ENCODE assay signal across 14 cellular contexts in the genomic region with DNA sequence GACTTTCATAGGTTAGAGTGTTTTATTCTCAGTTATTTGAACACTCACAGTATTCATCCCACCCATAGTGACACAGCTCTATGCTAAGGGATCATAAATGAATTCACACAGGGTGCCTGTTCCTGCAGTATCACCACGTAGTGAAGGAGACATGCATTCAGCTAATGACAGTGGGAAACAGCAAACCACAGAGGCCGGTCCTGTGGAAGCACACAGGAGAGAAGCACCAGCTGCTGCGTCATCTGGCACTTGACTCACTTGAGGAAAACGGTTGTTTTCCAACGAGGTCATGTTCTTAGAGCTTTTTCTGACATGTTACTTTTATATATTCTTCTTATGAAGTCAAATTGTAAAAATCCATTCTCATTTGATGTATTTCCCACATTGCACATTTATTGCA.
DNase-seq lines count a peak whose midpoint lies in the region; ATAC-seq and TF ChIP-seq lines count a peak whose summit lies in the region.
"Had no signal": no experiment of that assay in that cellular context is flagged by ENCODE, and none has a peak within 500 bp of the region (broad histone marks: within the 10 kb centered on the region; RNA-seq: fewer than 3 reads in every experiment).

No MANE protein-coding gene starts in this region.

- H3K27ac ChIP-seq in mesenchymal stem cell (ENCODE audit: low read length, poor library complexity, severe bottlenecking): peak overlapping the region; percentile 32
- H3K27ac ChIP-seq: heart left ventricle, right atrium auricular region, transverse colon had no signal

- no peaks in the 10 kb centered on the region for H3K9me3 ChIP-seq in mesenchymal stem cell (ENCODE audit: control insufficient read depth, low read length)
- H3K9me3 ChIP-seq: heart left ventricle, right atrium auricular region, transverse colon had no signal

- H3K27me3 ChIP-seq in mesenchymal stem cell (ENCODE audit: control insufficient read depth in 1 of 2, insufficient read depth in 1 of 2, low read length in 2 of 2): no peaks in the 10 kb centered on the region
- H3K27me3 ChIP-seq: heart left ventricle, right atrium auricular region, transverse colon had no signal

- no peak overlapping the region for H2BK12ac ChIP-seq in mesenchymal stem cell (ENCODE audit: low read length in 2 of 2)

- 2% methylated on average over 2 of the region's 5 CpGs for WGBS in mesenchymal stem cell

- H2AK5ac ChIP-seq in mesenchymal stem cell (ENCODE audit: low read length, severe bottlenecking): no peak overlapping the region

- no peak overlapping the region for H3K14ac ChIP-seq in mesenchymal stem cell (ENCODE audit: low read length in 2 of 2)

- no peak overlapping the region for H3K23ac ChIP-seq in mesenchymal stem cell (ENCODE audit: low read length in 2 of 2)

- CTCF ChIA-PET in HEK293T (lab: Yijun Ruan, JAX): no interaction called here

- peaks cover 26% of the 10 kb centered on the region for H3K79me1 ChIP-seq in mesenchymal stem cell (replicated peaks; ENCODE audit: low read length, poor library complexity, severe bottlenecking)

- no peak overlapping the region for H3K9ac ChIP-seq in mesenchymal stem cell (ENCODE audit: low read length)

- ATAC-seq in GM19328 (IDR thresholded peaks at IDR 0.05; ENCODE audit: unreplicated experiment) (no peak), GM21737 (IDR thresholded peaks at IDR 0.05; ENCODE audit: unreplicated experiment) (no peak)
- ATAC-seq: heart left ventricle, HepG2 had no signal

- no peak overlapping the region for H2BK120ac ChIP-seq in mesenchymal stem cell (ENCODE audit: low read depth, low read length)

- DNase-seq in DMS 273 treated with DMSO at 0.1 percent for 48 hours (lab: John Stamatoyannopoulos, UW) (peak; percentile 81), NCI-H1092 (lab: John Stamatoyannopoulos, UW) (peak; percentile 39), amniotic epithelial cell (ENCODE audit: low read depth) (peak; percentile 83), mesenchymal stem cell (peak; percentile 95), midbrain (lab: John Stamatoyannopoulos, UW) (no peak), HEK293T (ENCODE audit: extremely low spot score) (no peak)
- DNase-seq: activated CD8-positive, alpha-beta memory T cell treated with anti-CD3 and anti-CD28 coated beads for 24 hours; heart left ventricle; SW 1271; transverse colon had no signal

- H2AFZ ChIP-seq in mesenchymal stem cell (ENCODE audit: low read depth, low read length): no peak overlapping the region

- no peak overlapping the region for H3K4me2 ChIP-seq in mesenchymal stem cell (ENCODE audit: low read length, poor library complexity, severe bottlenecking)

- H2BK15ac ChIP-seq in mesenchymal stem cell (ENCODE audit: low read depth, poor library complexity, severe bottlenecking): no peak overlapping the region

- H2BK5ac ChIP-seq in mesenchymal stem cell (ENCODE audit: low read depth, low read length, poor library complexity, severe bottlenecking): no peak overlapping the region

- POLR2A ChIA-PET in HEK293T (lab: Yijun Ruan, JAX): interaction anchor here (0.8 kb wide), 1 partner anchor 15 kb away, joined by 3 read pairs; no protein-coding TSS in a partner anchor

- no peak overlapping the region for H4K91ac ChIP-seq in mesenchymal stem cell (ENCODE audit: low read length)

- H3K4me3 ChIP-seq in mesenchymal stem cell (ENCODE audit: insufficient read depth in 1 of 2, low read depth in 1 of 2, low read length in 2 of 2): no peak overlapping the region
- H3K4me3 ChIP-seq: heart left ventricle, right atrium auricular region, transverse colon had no signal

- no peak overlapping the region for H3K4ac ChIP-seq in mesenchymal stem cell (ENCODE audit: low read depth in 1 of 2, low read length in 2 of 2)

- H3K36me3 ChIP-seq in mesenchymal stem cell (ENCODE audit: control insufficient read depth in 1 of 2, insufficient read depth in 2 of 2, low read depth in 1 of 2, low read length in 2 of 2): peaks cover 8 to 82% of the 10 kb centered on the region in 2 experiments

- peaks cover 1% of the 10 kb centered on the region for H3K4me1 ChIP-seq in mesenchymal stem cell (ENCODE audit: control insufficient read depth, insufficient read depth, low read depth, low read length)
- H3K4me1 ChIP-seq: right atrium auricular region, transverse colon had no signal

- no peak overlapping the region for H3K18ac ChIP-seq in mesenchymal stem cell (ENCODE audit: low read depth in 1 of 2, low read length in 2 of 2)

- H4K8ac ChIP-seq in mesenchymal stem cell (ENCODE audit: low read length): no peak overlapping the region

TF ChIP-seq in HEK293T, 16 proteins besides CTCF, POLR2A, EP300 and RAD21:
- TF ChIP-seq NFRKB (IDR thresholded peaks at IDR 0.05) (no peak), HDGF (IDR thresholded peaks at IDR 0.05; ENCODE audit: borderline replicate concordance) (no peak), CTBP1 (IDR thresholded peaks at IDR 0.05; ENCODE audit: borderline replicate concordance) (no peak), SP1 (IDR thresholded peaks at IDR 0.05) (no peak), FOXA1 (IDR thresholded peaks at IDR 0.05) (no peak), SUZ12 (IDR thresholded peaks at IDR 0.05) (no peak), ELF4 (IDR thresholded peaks at IDR 0.05) (no peak), LEF1 (IDR thresholded peaks at IDR 0.05; ENCODE audit: borderline replicate concordance) (no peak), FOXM1 (IDR thresholded peaks at IDR 0.05; ENCODE audit: borderline replicate concordance) (no peak), TARDBP (IDR thresholded peaks at IDR 0.05) (no peak), FOXK2 (IDR thresholded peaks at IDR 0.05) (no peak), L3MBTL2 (conservative IDR thresholded peaks at IDR 0.05) (no peak), ZNF384 (IDR thresholded peaks at IDR 0.05) (no peak), BHLHE40 (IDR thresholded peaks at IDR 0.05; ENCODE audit: borderline replicate concordance) (no peak), ARNT (IDR thresholded peaks at IDR 0.05) (no peak)
- TF ChIP-seq, protein P1, sequence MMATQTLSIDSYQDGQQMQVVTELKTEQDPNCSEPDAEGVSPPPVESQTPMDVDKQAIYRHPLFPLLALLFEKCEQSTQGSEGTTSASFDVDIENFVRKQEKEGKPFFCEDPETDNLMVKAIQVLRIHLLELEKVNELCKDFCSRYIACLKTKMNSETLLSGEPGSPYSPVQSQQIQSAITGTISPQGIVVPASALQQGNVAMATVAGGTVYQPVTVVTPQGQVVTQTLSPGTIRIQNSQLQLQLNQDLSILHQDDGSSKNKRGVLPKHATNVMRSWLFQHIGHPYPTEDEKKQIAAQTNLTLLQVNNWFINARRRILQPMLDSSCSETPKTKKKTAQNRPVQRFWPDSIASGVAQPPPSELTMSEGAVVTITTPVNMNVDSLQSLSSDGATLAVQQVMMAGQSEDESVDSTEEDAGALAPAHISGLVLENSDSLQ (IDR thresholded peaks at IDR 0.05): no peak
TF ChIP-seq in HEK293T: peak in this region for 0.

Comparison
In these comparisons a context has a peak if more than half of its experiments do, and no peak if none do; other contexts are left out.
1. DNase-seq: peak in DMS 273 treated with DMSO at 0.1 percent for 48 hours (single experiment), NCI-H1092 (single experiment), amniotic epithelial cell (single experiment) and mesenchymal stem cell (single experiment); none in midbrain (single experiment) and HEK293T (single experiment).